ENCODE assay signal across 1 cellular context in the genomic region with DNA sequence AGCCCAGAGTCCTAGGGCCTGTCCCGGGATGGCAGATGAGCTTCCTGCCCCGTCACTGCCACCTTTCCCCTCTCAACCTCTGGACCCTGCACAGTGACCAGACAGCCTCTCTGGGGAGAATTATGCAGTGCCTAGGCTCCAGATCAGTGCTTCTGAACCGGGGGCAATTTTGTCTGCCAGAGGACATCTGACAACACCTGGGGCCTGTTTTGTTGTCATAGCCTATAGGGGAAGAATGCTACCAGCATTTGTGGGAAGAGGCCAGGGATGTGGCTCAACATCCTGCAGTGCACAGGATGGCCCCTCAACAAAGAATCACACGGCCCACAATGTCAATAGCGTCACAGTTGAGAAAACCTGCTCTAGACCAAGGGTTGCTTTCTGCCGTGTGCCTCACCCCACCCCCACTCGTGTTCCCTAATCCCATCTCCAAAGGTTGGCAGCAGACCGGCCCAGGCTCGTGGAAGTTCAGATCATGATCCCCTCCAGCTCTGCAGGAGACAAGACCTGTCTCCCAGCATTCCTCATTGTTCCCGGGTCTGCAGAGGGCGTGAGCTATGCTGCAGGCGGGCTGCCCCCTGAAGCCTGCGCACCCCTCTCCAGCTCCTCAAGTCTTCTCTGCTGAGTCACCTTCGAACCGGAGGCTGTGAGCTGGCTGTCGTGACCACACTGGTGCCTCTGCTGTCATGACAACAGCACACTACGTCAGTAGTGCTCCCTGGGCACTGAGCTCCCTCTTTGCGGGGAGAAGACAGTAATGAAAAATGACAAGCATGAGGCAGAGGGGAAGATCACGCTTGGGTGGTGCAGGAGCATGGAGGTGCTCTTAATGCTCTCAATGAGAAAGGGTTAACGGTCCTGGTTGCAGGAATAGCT.
TF ChIP-seq lines count a peak whose summit lies in the region.

No MANE protein-coding gene starts in this region.

TF ChIP-seq in HepG2, 621 proteins besides CTCF, POLR2A, EP300 and RAD21 (continues in another document):
- TF ChIP-seq ZNF350 (CRISPR knock-in tag; IDR thresholded peaks at IDR 0.05; ENCODE audit: borderline replicate concordance, low read depth), result no peak
- peak; percentile 48; the same call in 1 of the 2 replicates for TF ChIP-seq ZBTB3 (CRISPR knock-in tag; IDR thresholded peaks at IDR 0.05; ENCODE audit: borderline replicate concordance, low read depth)
- TF ChIP-seq, protein P1, sequence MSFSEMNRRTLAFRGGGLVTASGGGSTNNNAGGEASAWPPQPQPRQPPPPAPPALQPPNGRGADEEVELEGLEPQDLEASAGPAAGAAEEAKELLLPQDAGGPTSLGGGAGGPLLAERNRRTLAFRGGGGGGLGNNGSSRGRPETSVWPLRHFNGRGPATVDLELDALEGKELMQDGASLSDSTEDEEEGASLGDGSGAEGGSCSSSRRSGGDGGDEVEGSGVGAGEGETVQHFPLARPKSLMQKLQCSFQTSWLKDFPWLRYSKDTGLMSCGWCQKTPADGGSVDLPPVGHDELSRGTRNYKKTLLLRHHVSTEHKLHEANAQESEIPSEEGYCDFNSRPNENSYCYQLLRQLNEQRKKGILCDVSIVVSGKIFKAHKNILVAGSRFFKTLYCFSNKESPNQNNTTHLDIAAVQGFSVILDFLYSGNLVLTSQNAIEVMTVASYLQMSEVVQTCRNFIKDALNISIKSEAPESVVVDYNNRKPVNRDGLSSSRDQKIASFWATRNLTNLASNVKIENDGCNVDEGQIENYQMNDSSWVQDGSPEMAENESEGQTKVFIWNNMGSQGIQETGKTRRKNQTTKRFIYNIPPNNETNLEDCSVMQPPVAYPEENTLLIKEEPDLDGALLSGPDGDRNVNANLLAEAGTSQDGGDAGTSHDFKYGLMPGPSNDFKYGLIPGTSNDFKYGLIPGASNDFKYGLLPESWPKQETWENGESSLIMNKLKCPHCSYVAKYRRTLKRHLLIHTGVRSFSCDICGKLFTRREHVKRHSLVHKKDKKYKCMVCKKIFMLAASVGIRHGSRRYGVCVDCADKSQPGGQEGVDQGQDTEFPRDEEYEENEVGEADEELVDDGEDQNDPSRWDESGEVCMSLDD (CRISPR knock-in tag; IDR thresholded peaks at IDR 0.05; ENCODE audit: borderline replicate concordance), result no peak
- peak; percentile 81 for TF ChIP-seq RXRB (CRISPR knock-in tag; IDR thresholded peaks at IDR 0.05; ENCODE audit: borderline replicate concordance)
- TF ChIP-seq DNMT1 (CRISPR knock-in tag; IDR thresholded peaks at IDR 0.05), result no peak
- TF ChIP-seq SMAD1 (CRISPR knock-in tag; IDR thresholded peaks at IDR 0.05; ENCODE audit: borderline replicate concordance, low read depth), result no peak; the same call in 1 of the 2 replicates
- TF ChIP-seq KLF9 (CRISPR knock-in tag; IDR thresholded peaks at IDR 0.05; ENCODE audit: low read depth), result no peak
- peak; percentile 64 for TF ChIP-seq CREB1 (IDR thresholded peaks at IDR 0.05)
- TF ChIP-seq CREB1 (CRISPR knock-in tag; IDR thresholded peaks at IDR 0.05), result peak; percentile 42; the same call in 1 of the 2 replicates
- no peak for TF ChIP-seq ZNF674 (CRISPR knock-in tag; IDR thresholded peaks at IDR 0.05; ENCODE audit: low read depth)
- no peak for TF ChIP-seq SP140L (CRISPR knock-in tag; IDR thresholded peaks at IDR 0.05; ENCODE audit: borderline replicate concordance)
- no peak for TF ChIP-seq ZNF136 (CRISPR knock-in tag; IDR thresholded peaks at IDR 0.05; ENCODE audit: low read depth)
- TF ChIP-seq, protein P2, sequence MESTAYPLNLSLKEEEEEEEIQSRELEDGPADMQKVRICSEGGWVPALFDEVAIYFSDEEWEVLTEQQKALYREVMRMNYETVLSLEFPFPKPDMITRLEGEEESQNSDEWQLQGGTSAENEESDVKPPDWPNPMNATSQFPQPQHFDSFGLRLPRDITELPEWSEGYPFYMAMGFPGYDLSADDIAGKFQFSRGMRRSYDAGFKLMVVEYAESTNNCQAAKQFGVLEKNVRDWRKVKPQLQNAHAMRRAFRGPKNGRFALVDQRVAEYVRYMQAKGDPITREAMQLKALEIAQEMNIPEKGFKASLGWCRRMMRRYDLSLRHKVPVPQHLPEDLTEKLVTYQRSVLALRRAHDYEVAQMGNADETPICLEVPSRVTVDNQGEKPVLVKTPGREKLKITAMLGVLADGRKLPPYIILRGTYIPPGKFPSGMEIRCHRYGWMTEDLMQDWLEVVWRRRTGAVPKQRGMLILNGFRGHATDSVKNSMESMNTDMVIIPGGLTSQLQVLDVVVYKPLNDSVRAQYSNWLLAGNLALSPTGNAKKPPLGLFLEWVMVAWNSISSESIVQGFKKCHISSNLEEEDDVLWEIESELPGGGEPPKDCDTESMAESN (CRISPR knock-in tag; conservative IDR thresholded peaks at IDR 0.05), result no peak
- TF ChIP-seq MAF1 (CRISPR knock-in tag; IDR thresholded peaks at IDR 0.05; ENCODE audit: borderline replicate concordance), result no peak
- TF ChIP-seq ARNT2 (CRISPR knock-in tag; IDR thresholded peaks at IDR 0.05; ENCODE audit: low read depth), result no peak
- peak; percentile 73 for TF ChIP-seq RFX3 (CRISPR knock-in tag; IDR thresholded peaks at IDR 0.05)
- TF ChIP-seq, protein P3, sequence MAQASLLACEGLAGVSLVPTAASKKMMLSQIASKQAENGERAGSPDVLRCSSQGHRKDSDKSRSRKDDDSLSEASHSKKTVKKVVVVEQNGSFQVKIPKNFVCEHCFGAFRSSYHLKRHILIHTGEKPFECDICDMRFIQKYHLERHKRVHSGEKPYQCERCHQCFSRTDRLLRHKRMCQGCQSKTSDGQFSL (CRISPR knock-in tag; IDR thresholded peaks at IDR 0.05), result no peak
- no peak for TF ChIP-seq TRIM24 (CRISPR knock-in tag; IDR thresholded peaks at IDR 0.05)
- TF ChIP-seq, protein P4, sequence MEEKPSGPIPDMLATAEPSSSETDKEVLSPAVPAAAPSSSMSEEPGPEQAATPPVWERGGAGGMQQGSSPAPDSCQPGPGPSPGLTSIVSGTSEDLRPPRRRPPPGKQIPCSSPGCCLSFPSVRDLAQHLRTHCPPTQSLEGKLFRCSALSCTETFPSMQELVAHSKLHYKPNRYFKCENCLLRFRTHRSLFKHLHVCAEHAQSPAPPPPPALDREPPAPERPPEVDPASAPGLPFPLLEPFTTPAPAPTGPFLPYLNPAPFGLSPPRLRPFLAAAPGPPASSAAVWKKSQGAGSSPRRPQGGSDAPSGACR (CRISPR knock-in tag; IDR thresholded peaks at IDR 0.05), result no peak
- no peak for TF ChIP-seq KDM1A (CRISPR knock-in tag; IDR thresholded peaks at IDR 0.05)
- no peak for TF ChIP-seq SRF (IDR thresholded peaks at IDR 0.05; ENCODE audit: low read depth, low read length)
- TF ChIP-seq STAT5B (CRISPR knock-in tag; IDR thresholded peaks at IDR 0.05), result no peak
- peak; percentile 54; the same call in 1 of the 2 replicates for TF ChIP-seq ZNF589 (CRISPR knock-in tag; conservative IDR thresholded peaks at IDR 0.05)
- TF ChIP-seq, protein P5, sequence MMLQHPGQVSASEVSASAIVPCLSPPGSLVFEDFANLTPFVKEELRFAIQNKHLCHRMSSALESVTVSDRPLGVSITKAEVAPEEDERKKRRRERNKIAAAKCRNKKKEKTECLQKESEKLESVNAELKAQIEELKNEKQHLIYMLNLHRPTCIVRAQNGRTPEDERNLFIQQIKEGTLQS (CRISPR knock-in tag; IDR thresholded peaks at IDR 0.05), result no peak
- TF ChIP-seq, protein P6, sequence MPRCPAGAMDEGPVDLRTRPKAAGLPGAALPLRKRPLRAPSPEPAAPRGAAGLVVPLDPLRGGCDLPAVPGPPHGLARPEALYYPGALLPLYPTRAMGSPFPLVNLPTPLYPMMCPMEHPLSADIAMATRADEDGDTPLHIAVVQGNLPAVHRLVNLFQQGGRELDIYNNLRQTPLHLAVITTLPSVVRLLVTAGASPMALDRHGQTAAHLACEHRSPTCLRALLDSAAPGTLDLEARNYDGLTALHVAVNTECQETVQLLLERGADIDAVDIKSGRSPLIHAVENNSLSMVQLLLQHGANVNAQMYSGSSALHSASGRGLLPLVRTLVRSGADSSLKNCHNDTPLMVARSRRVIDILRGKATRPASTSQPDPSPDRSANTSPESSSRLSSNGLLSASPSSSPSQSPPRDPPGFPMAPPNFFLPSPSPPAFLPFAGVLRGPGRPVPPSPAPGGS (CRISPR knock-in tag; IDR thresholded peaks at IDR 0.05), result no peak; the same call in 1 of the 2 replicates
- 0 out of 2 replicates have a peak, but pooled peaks have one; percentile 51 for TF ChIP-seq ZSCAN29 (CRISPR knock-in tag; conservative IDR thresholded peaks at IDR 0.05)
- TF ChIP-seq ZSCAN22 (CRISPR knock-in tag; IDR thresholded peaks at IDR 0.05), result no peak
- peak; percentile 54; the same call in 1 of the 2 replicates for TF ChIP-seq KMT2B (CRISPR knock-in tag; IDR thresholded peaks at IDR 0.05)
- TF ChIP-seq ZNF441 (CRISPR knock-in tag; IDR thresholded peaks at IDR 0.05; ENCODE audit: borderline replicate concordance), result 0 out of 2 replicates have a peak, but pooled peaks have one; percentile 10
- TF ChIP-seq ZNF850 (CRISPR knock-in tag; conservative IDR thresholded peaks at IDR 0.05), result no peak
- TF ChIP-seq NONO (IDR thresholded peaks at IDR 0.05), result no peak
- TF ChIP-seq NONO (CRISPR knock-in tag; conservative IDR thresholded peaks at IDR 0.05), result peak; percentile 32
- peak; percentile 49; the same call in 1 of the 2 replicates for TF ChIP-seq ZNF563 (CRISPR knock-in tag; IDR thresholded peaks at IDR 0.05)
- peak; percentile 5 for TF ChIP-seq HDAC1 (CRISPR knock-in tag; IDR thresholded peaks at IDR 0.05)
- TF ChIP-seq TCF7L2 (IDR thresholded peaks at IDR 0.05; ENCODE audit: low read depth, low read length), result no peak
- TF ChIP-seq, protein P7, sequence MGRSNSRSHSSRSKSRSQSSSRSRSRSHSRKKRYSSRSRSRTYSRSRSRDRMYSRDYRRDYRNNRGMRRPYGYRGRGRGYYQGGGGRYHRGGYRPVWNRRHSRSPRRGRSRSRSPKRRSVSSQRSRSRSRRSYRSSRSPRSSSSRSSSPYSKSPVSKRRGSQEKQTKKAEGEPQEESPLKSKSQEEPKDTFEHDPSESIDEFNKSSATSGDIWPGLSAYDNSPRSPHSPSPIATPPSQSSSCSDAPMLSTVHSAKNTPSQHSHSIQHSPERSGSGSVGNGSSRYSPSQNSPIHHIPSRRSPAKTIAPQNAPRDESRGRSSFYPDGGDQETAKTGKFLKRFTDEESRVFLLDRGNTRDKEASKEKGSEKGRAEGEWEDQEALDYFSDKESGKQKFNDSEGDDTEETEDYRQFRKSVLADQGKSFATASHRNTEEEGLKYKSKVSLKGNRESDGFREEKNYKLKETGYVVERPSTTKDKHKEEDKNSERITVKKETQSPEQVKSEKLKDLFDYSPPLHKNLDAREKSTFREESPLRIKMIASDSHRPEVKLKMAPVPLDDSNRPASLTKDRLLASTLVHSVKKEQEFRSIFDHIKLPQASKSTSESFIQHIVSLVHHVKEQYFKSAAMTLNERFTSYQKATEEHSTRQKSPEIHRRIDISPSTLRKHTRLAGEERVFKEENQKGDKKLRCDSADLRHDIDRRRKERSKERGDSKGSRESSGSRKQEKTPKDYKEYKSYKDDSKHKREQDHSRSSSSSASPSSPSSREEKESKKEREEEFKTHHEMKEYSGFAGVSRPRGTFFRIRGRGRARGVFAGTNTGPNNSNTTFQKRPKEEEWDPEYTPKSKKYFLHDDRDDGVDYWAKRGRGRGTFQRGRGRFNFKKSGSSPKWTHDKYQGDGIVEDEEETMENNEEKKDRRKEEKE (IDR thresholded peaks at IDR 0.05), result no peak
- TF ChIP-seq SP2 (CRISPR knock-in tag; IDR thresholded peaks at IDR 0.05), result no peak
- TF ChIP-seq PAWR (CRISPR knock-in tag; IDR thresholded peaks at IDR 0.05; ENCODE audit: borderline replicate concordance), result no peak
- 0 out of 2 replicates have a peak, but pooled peaks have one; percentile 41 for TF ChIP-seq ZNF564 (CRISPR knock-in tag; IDR thresholded peaks at IDR 0.05)
- TF ChIP-seq HNRNPH1 (optimal IDR thresholded peaks at IDR 0.05; ENCODE audit: low read depth, low read length), result no peak
- TF ChIP-seq ZBTB1 (CRISPR knock-in tag; IDR thresholded peaks at IDR 0.05; ENCODE audit: borderline replicate concordance), result no peak
- TF ChIP-seq ZNF841 (CRISPR knock-in tag; IDR thresholded peaks at IDR 0.05; ENCODE audit: borderline replicate concordance), result no peak
- TF ChIP-seq, protein P8, sequence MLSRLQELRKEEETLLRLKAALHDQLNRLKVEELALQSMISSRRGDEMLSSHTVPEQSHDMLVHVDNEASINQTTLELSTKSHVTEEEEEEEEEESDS (CRISPR knock-in tag; IDR thresholded peaks at IDR 0.05; ENCODE audit: borderline replicate concordance), result no peak; the same call in 1 of the 2 replicates
- TF ChIP-seq AGO2 (optimal IDR thresholded peaks at IDR 0.05; ENCODE audit: low read depth, low read length), result peak; percentile 85
- TF ChIP-seq ZNF333 (CRISPR knock-in tag; IDR thresholded peaks at IDR 0.05; ENCODE audit: borderline replicate concordance), result no peak; the same call in 1 of the 2 replicates
- TF ChIP-seq JDP2 (CRISPR knock-in tag; IDR thresholded peaks at IDR 0.05; ENCODE audit: borderline replicate concordance), result no peak
- TF ChIP-seq, protein P9, sequence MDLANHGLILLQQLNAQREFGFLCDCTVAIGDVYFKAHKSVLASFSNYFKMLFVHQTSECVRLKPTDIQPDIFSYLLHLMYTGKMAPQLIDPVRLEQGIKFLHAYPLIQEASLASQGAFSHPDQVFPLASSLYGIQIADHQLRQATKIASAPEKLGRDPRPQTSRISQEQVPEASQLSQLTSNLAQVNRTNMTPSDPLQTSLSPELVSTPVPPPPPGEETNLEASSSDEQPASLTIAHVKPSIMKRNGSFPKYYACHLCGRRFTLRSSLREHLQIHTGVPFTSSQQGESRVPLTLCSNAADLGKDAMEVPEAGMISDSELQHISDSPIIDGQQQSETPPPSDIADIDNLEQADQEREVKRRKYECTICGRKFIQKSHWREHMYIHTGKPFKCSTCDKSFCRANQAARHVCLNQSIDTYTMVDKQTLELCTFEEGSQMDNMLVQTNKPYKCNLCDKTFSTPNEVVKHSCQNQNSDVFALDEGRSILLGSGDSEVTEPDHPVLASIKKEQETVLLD (CRISPR knock-in tag; IDR thresholded peaks at IDR 0.05; ENCODE audit: low read depth), result no peak
- TF ChIP-seq, protein P10, sequence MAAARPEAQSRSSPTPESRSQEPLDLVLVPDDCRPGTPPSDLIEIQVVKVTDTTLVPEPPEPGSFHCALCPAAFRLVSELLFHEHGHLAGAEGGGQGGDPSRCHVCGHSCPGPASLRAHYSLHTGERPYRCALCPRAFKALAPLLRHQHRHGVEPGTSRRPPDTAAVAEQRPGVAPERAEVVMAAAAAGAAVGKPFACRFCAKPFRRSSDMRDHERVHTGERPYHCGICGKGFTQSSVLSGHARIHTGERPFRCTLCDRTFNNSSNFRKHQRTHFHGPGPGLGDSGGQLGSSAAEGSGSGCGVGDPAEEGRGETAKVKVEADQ (CRISPR knock-in tag; IDR thresholded peaks at IDR 0.05; ENCODE audit: borderline replicate concordance), result no peak
- no peak for TF ChIP-seq ZNF749 (CRISPR knock-in tag; IDR thresholded peaks at IDR 0.05; ENCODE audit: borderline replicate concordance)
- TF ChIP-seq ZMYM2 (CRISPR knock-in tag; IDR thresholded peaks at IDR 0.05), result no peak
- peak; percentile 8; the same call in 1 of the 2 replicates for TF ChIP-seq ZNF816 (CRISPR knock-in tag; IDR thresholded peaks at IDR 0.05; ENCODE audit: borderline replicate concordance)
- TF ChIP-seq HNF4G (IDR thresholded peaks at IDR 0.05; ENCODE audit: borderline replicate concordance, low read depth, low read length), result peak; percentile 75
- TF ChIP-seq HNF4G (CRISPR knock-in tag; IDR thresholded peaks at IDR 0.05; ENCODE audit: borderline replicate concordance, low read depth), result peak; percentile 42
- TF ChIP-seq FOXP1 (IDR thresholded peaks at IDR 0.05), result no peak
- peak; percentile 68 for TF ChIP-seq FOXP1 (CRISPR knock-in tag; IDR thresholded peaks at IDR 0.05)
- TF ChIP-seq FOXA1 (IDR thresholded peaks at IDR 0.05), result no peak
- TF ChIP-seq FOXA1 (CRISPR knock-in tag; IDR thresholded peaks at IDR 0.05), result peak; percentile 88
- TF ChIP-seq CEBPB (IDR thresholded peaks at IDR 0.05; ENCODE audit: borderline replicate concordance, low read depth, low read length), result peak; percentile 23; the same call in 1 of the 2 replicates
